ENCODE assay signal across 12 cellular contexts in the genomic region with DNA sequence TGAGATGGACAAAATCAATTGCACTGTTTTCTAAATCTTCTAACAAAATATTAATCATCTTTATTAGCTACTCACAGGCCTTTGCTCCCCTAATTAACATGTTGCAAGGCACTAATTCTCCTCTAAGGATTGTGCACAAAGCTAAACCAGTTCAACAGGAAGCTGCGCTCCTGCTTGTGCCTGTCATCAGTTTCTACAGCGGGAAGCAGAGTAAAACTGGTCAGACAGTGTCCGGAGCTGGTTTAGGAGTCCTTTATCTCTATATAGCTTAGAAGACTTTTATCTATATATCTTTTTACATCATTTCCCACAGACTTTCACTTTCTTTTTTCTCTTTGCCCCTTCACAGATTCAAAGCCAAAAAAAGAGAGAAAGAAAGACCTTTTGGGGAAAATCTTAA.
DNase-seq lines count a peak whose midpoint lies in the region; ATAC-seq, FAIRE-seq and TF ChIP-seq lines count a peak whose summit lies in the region.
"Had no signal": no experiment of that assay in that cellular context is flagged by ENCODE, and none has a peak within 500 bp of the region (broad histone marks: within the 10 kb centered on the region; RNA-seq: fewer than 3 reads in every experiment).

No MANE protein-coding gene starts in this region.

- no peak overlapping the region for H2AFZ ChIP-seq in endothelial cell of umbilical vein (ENCODE audit: low read depth, low read length)

- no peaks in the 10 kb centered on the region for H4K20me1 ChIP-seq in endothelial cell of umbilical vein (replicated peaks; ENCODE audit: control insufficient read depth, extremely low read depth, insufficient read depth, low read length)

- H3K27ac ChIP-seq in endothelial cell of umbilical vein (ENCODE audit: insufficient read depth, low read depth, low read length) (no peak overlapping the region), small intestine (ENCODE audit: low read depth in 1 of 2, low read length in 1 of 2) (no peak overlapping the region), right lobe of liver (no peak overlapping the region)
- H3K27ac ChIP-seq: 22Rv1, coronary artery had no signal

- WGBS in small intestine, 3 donors = 13 to 45% (median 21%) methylated on average over 3 of the region's 3 CpGs
- WGBS in right lobe of liver (ENCODE audit: insufficient coverage, low coverage, low lambda C conversion rate, missing lambda C conversion rate) = 51% methylated on average over 3 of the region's 3 CpGs

- H3K9ac ChIP-seq in endothelial cell of umbilical vein (replicated peaks; ENCODE audit: extremely low read depth, insufficient read depth, low read length) = no peak overlapping the region

- no TSS peak for BruUV-seq in endothelial cell of umbilical vein (replicated peaks; lab: Mats Ljungman, UMichigan)

- TF ChIP-seq CTCF in endothelial cell of umbilical vein (IDR thresholded peaks at IDR 0.05; ENCODE audit: extremely low read depth in 1 of 2, insufficient read depth in 1 of 2, low read depth in 1 of 2, low read length in 2 of 2) = no peak
- no peak for TF ChIP-seq CTCF in right lobe of liver (IDR thresholded peaks at IDR 0.05)

- intact Hi-C loops in endothelial cell of umbilical vein (cut with micrococcal nuclease) (no loop called here), right lobe of liver (cut with DNase I) (no loop called here)

- no peak overlapping the region for H3K4me3 ChIP-seq in endothelial cell of umbilical vein (replicated peaks in 1 of 3; ENCODE audit: insufficient read depth in 1 of 3, low read depth in 1 of 3, low read length in 3 of 3)
- no peak overlapping the region for H3K4me3 ChIP-seq in small intestine (ENCODE audit: low read depth in 1 of 2, low read length in 2 of 2)
- no peak overlapping the region for H3K4me3 ChIP-seq in right lobe of liver
- H3K4me3 ChIP-seq: coronary artery had no signal

- dilution Hi-C loops in endothelial cell of umbilical vein (cut with MboI; ENCODE audit: extremely low pct_ligation_motif_present, low sequenced_read_pairs) = no loop called here

- H3K27me3 ChIP-seq in endothelial cell of umbilical vein (ENCODE audit: control insufficient read depth in 2 of 2, insufficient read depth in 2 of 2, low read length in 2 of 2) (no peaks in the 10 kb centered on the region), small intestine (ENCODE audit: control insufficient read depth in 2 of 2, insufficient read depth in 2 of 2, low read length in 2 of 2) (no peaks in the 10 kb centered on the region), right lobe of liver (no peaks in the 10 kb centered on the region)

- ATAC-seq in HG03565 (IDR thresholded peaks at IDR 0.05; ENCODE audit: unreplicated experiment) (peak; percentile 69), right lobe of liver (no peak)

- CTCF ChIA-PET in endothelial cell of umbilical vein (lab: Charles Lee) = interaction anchor here (0.8 to 2.3 kb wide), 8 partner anchors 9 to 70 kb away, joined by 3 to 9 read pairs (median 5); no protein-coding TSS in a partner anchor

- no peaks in the 10 kb centered on the region for H3K79me2 ChIP-seq in endothelial cell of umbilical vein (ENCODE audit: control insufficient read depth, insufficient read depth, low read length)

- peak; percentile 33 for FAIRE-seq in endothelial cell of umbilical vein (lab: Jason Lieb, UNC)
- no peak for FAIRE-seq in small intestine (lab: Jason Lieb, UNC)

- POLR2A ChIA-PET in endothelial cell of umbilical vein (lab: Charles Lee) = no interaction called here

- peak; percentile 4 for DNase-seq in DMS53 (lab: John Stamatoyannopoulos, UW)
- DNase-seq in DMS53 treated with DMSO at 0.1 percent for 48 hours (lab: John Stamatoyannopoulos, UW; ENCODE audit: unreplicated experiment) = no peak
- DNase-seq in endothelial cell of umbilical vein (ENCODE audit: low read depth, low spot score) = peak; percentile 25
- DNase-seq in small intestine = peak; percentile 88
- DNase-seq in right lobe of liver = no peak
- DNase-seq in cerebellum (ENCODE audit: low spot score) = no peak
- DNase-seq in globus pallidus (ENCODE audit: low spot score) = no peak
- DNase-seq: hippocampal formation, naive B cell had no signal

- H3K9me3 ChIP-seq in endothelial cell of umbilical vein (replicated peaks; ENCODE audit: control insufficient read depth, insufficient read depth, low read length) = no peaks in the 10 kb centered on the region
- H3K9me3 ChIP-seq in small intestine (ENCODE audit: control insufficient read depth, low read depth) = no peaks in the 10 kb centered on the region
- H3K9me3 ChIP-seq in right lobe of liver = no peaks in the 10 kb centered on the region

- no peaks in the 10 kb centered on the region for H3K9me1 ChIP-seq in endothelial cell of umbilical vein (replicated peaks; ENCODE audit: control insufficient read depth, extremely low read depth, insufficient read depth, low read length)

- H3K4me1 ChIP-seq in endothelial cell of umbilical vein (ENCODE audit: control insufficient read depth, extremely low read depth, insufficient read depth, low read length) (peaks cover 13% of the 10 kb centered on the region), small intestine (ENCODE audit: control insufficient read depth in 2 of 2, insufficient read depth in 1 of 2, low read depth in 1 of 2, low read length in 1 of 2) (peaks cover 0 to 4% of the 10 kb centered on the region in 2 donors), right lobe of liver (no peaks in the 10 kb centered on the region)

- H3K4me2 ChIP-seq in endothelial cell of umbilical vein (ENCODE audit: insufficient read depth, low read length) = peak overlapping the region; percentile 37

- H3K36me3 ChIP-seq in endothelial cell of umbilical vein (ENCODE audit: control insufficient read depth in 2 of 2, extremely low read depth in 1 of 2, insufficient read depth in 2 of 2, low read length in 2 of 2) = no peaks in the 10 kb centered on the region
- no peaks in the 10 kb centered on the region for H3K36me3 ChIP-seq in small intestine (ENCODE audit: control insufficient read depth in 2 of 2, insufficient read depth in 2 of 2, low read length in 2 of 2)
- no peaks in the 10 kb centered on the region for H3K36me3 ChIP-seq in right lobe of liver

- TF ChIP-seq POLR2A in endothelial cell of umbilical vein (IDR thresholded peaks at IDR 0.05; ENCODE audit: low read depth, low read length) = no peak
- no peak for TF ChIP-seq POLR2A in right lobe of liver (IDR thresholded peaks at IDR 0.05)

TF ChIP-seq in endothelial cell of umbilical vein, 7 proteins besides CTCF, POLR2A, EP300 and RAD21:
- TF ChIP-seq, protein P1, sequence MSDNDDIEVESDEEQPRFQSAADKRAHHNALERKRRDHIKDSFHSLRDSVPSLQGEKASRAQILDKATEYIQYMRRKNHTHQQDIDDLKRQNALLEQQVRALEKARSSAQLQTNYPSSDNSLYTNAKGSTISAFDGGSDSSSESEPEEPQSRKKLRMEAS (IDR thresholded peaks at IDR 0.05; ENCODE audit: insufficient read depth, insufficient read length) = no peak
- TF ChIP-seq EZH2 (IDR thresholded peaks at IDR 0.05; ENCODE audit: borderline replicate concordance, low read depth, low read length, severe bottlenecking) (no peak), POLR2AphosphoS5 (IDR thresholded peaks at IDR 0.05; ENCODE audit: insufficient read depth, low read depth, low read length) (no peak), JUN (IDR thresholded peaks at IDR 0.05; ENCODE audit: borderline replicate concordance, insufficient read depth, insufficient read length, low read depth) (no peak), GATA2 (IDR thresholded peaks at IDR 0.05; ENCODE audit: insufficient read depth, insufficient read length, low read depth, low read length) (no peak), MYC (IDR thresholded peaks at IDR 0.05; ENCODE audit: low read depth, low read length) (no peak), FOS (IDR thresholded peaks at IDR 0.05; ENCODE audit: borderline replicate concordance, insufficient read depth, low read length) (no peak)

Comparison
In these comparisons a context has a peak if more than half of its experiments do, and no peak if none do; other contexts are left out.
1. DNase-seq: peak in DMS53 (single experiment), endothelial cell of umbilical vein (single experiment) and small intestine (single experiment); none in DMS53 treated with DMSO at 0.1 percent for 48 hours (single experiment), right lobe of liver (0 of 3), cerebellum (single experiment) and globus pallidus (single experiment).